8 cellular contexts compared by ENCODE assay signal in the genomic region with DNA sequence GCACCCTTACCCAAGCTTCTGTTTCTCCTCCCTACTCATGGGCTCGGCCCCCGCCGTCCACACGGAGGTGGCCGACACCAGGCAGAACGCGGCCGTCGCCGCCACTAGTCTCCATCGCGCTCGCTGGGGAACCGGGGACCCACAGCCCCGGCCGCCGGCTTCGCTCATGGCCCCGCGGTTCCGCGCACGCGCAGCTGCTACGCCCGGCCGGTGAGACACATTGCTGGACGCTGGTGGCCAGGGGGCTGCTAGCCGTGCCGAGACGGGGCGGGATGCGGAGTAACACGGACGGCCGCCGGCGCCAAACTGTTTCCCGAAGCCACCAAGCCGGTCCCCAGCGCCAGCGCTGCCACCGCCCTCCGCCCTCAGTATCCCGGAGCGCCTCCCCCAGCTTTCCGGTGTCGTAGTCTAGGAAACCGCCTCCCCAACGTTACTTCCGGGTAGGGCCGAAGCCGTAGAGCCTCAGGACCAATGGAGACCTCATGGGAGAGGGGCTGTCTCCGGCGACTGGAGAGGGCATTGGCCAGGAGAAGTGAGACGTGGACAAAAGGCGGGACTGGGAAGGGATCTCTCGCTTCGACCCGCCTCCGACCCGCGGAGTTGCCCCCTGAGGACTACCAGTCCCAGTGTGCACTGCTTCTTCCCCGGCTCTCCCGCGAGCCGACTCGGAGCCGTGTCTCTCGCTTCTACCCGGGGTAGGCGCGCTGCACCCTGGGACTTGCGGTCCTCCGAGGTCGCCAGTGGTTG. TPM values are rescaled to one million over a fixed set of nuclear protein-coding genes. Genes with fewer than 3 reads are reported as not detected.
DNase-seq lines count a peak whose midpoint lies in the region; ATAC-seq and TF ChIP-seq lines count a peak whose summit lies in the region.

A gene with protein sequence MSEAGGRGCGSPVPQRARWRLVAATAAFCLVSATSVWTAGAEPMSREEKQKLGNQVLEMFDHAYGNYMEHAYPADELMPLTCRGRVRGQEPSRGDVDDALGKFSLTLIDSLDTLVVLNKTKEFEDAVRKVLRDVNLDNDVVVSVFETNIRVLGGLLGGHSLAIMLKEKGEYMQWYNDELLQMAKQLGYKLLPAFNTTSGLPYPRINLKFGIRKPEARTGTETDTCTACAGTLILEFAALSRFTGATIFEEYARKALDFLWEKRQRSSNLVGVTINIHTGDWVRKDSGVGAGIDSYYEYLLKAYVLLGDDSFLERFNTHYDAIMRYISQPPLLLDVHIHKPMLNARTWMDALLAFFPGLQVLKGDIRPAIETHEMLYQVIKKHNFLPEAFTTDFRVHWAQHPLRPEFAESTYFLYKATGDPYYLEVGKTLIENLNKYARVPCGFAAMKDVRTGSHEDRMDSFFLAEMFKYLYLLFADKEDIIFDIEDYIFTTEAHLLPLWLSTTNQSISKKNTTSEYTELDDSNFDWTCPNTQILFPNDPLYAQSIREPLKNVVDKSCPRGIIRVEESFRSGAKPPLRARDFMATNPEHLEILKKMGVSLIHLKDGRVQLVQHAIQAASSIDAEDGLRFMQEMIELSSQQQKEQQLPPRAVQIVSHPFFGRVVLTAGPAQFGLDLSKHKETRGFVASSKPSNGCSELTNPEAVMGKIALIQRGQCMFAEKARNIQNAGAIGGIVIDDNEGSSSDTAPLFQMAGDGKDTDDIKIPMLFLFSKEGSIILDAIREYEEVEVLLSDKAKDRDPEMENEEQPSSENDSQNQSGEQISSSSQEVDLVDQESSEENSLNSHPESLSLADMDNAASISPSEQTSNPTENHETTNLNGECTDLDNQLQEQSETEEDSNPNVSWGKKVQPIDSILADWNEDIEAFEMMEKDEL (minus strand): TSS at position 380 of the 747 bp plus-strand sequence. CDS start 212 bp downstream, at position 168.

- H3K4me1 ChIP-seq in BLaER1, result peaks cover 18% of the 10 kb centered on the region

- no peaks in the 10 kb centered on the region for H4K20me1 ChIP-seq in BLaER1

- H3K9ac ChIP-seq in BLaER1, result peak within 1 kb of the TSS; percentile 85

- H3K36me3 Mint-ChIP-seq in activated CD4-positive, alpha-beta T cell treated with anti-CD3 and anti-CD28 coated beads, Interleukin-2, amount 10 ng/mL, durations not matched to agents 7 days and 5 days (ENCODE audit: low read depth), result peaks cover 9% of the 10 kb centered on the region

- no peaks in the 10 kb centered on the region for H3K27me3 ChIP-seq in BLaER1
- no peaks in the 10 kb centered on the region for H3K27me3 ChIP-seq in layer of hippocampus (ENCODE audit: control insufficient read depth, insufficient read depth, low read length)

- peaks cover 41% of the 10 kb centered on the region for H3K4me1 Mint-ChIP-seq in activated CD4-positive, alpha-beta T cell treated with anti-CD3 and anti-CD28 coated beads, Interleukin-2, amount 10 ng/mL, durations not matched to agents 7 days and 5 days

- ATAC-seq in GM19328 (IDR thresholded peaks at IDR 0.05; ENCODE audit: unreplicated experiment) (peak; percentile 95), HG03520 (IDR thresholded peaks at IDR 0.05; ENCODE audit: unreplicated experiment) (peak; percentile 91)

- no peaks in the 10 kb centered on the region for H3K9me3 Mint-ChIP-seq in activated CD4-positive, alpha-beta T cell treated with anti-CD3 and anti-CD28 coated beads, Interleukin-2, amount 10 ng/mL, durations not matched to agents 7 days and 5 days

- peak within 1 kb of the TSS; percentile 90 for H3K27ac Mint-ChIP-seq in activated CD4-positive, alpha-beta T cell treated with anti-CD3 and anti-CD28 coated beads, Interleukin-2, amount 10 ng/mL, durations not matched to agents 7 days and 5 days

- H3K4me3 Mint-ChIP-seq in activated CD4-positive, alpha-beta T cell treated with anti-CD3 and anti-CD28 coated beads, Interleukin-2, amount 10 ng/mL, durations not matched to agents 7 days and 5 days, result peak within 1 kb of the TSS; percentile 83

- H3K27ac ChIP-seq in BLaER1 (peak within 1 kb of the TSS; percentile 82), coronary artery (peak within 1 kb of the TSS; percentile 95 to 98), layer of hippocampus (ENCODE audit: low read depth, low read length) (peak within 1 kb of the TSS; percentile 93)

- H3K4me2 ChIP-seq in BLaER1, result peak within 1 kb of the TSS; percentile 81

- CTCF ChIA-PET in activated CD4-positive, alpha-beta T cell treated with anti-CD3 and anti-CD28 coated beads, Interleukin-2, amount 10 ng/mL, durations not matched to agents 7 days and 5 days (lab: Charles Lee), result interaction anchor here (0.7 to 1.3 kb wide), 4 partner anchors 19 to 743 kb away, joined by 3 to 4 read pairs (median 3); no protein-coding TSS in a partner anchor

- peaks cover 4% of the 10 kb centered on the region for H3K27me3 Mint-ChIP-seq in activated CD4-positive, alpha-beta T cell treated with anti-CD3 and anti-CD28 coated beads, Interleukin-2, amount 10 ng/mL, durations not matched to agents 7 days and 5 days

- H3K36me3 ChIP-seq in BLaER1, result no peaks in the 10 kb centered on the region

- DNase-seq in NCI-H69 (lab: John Stamatoyannopoulos, UW), result peak; percentile 100
- peak; percentile 98 for DNase-seq in activated CD4-positive, alpha-beta T cell treated with anti-CD3 and anti-CD28 coated beads, Interleukin-2, amount 10 ng/mL, durations not matched to agents 7 days and 5 days
- DNase-seq in coronary artery (ENCODE audit: low spot score), result peak; percentile 100
- peak; percentile 89 to 95 for DNase-seq in stimulated activated CD4-positive, alpha-beta T cell treated with anti-CD3 and anti-CD28 coated beads, Interleukin-1b, Interleukin-23, amount 100 ng/mL, for 4 hours (ENCODE audit: low read depth in 2 of 2)

- H3K9me3 ChIP-seq in BLaER1, result no peaks in the 10 kb centered on the region

- POLR2A ChIA-PET in activated CD4-positive, alpha-beta T cell treated with anti-CD3 and anti-CD28 coated beads, Interleukin-2, amount 10 ng/mL, durations not matched to agents 7 days and 5 days (lab: Charles Lee), result interaction anchor here (0.6 to 1.0 kb wide), 2 partner anchors 11 to 561 kb away, joined by 3 read pairs; no protein-coding TSS in a partner anchor

- TF ChIP-seq CTCF in coronary artery (IDR thresholded peaks at IDR 0.05), result no peak

- H3K4me3 ChIP-seq in BLaER1 (peak within 1 kb of the TSS; percentile 90), coronary artery (peak within 1 kb of the TSS; percentile 97)

RNA-seq across cellular contexts. Expression of the gene that starts here (rescaled TPM):
- total RNA-seq in activated CD4-positive, alpha-beta T cell treated with anti-CD3 and anti-CD28 coated beads, Interleukin-2, amount 10 ng/mL, durations not matched to agents 7 days and 5 days, result 10 to 100 TPM; 28.4 to 32.8 TPM

Comparison
In these comparisons a context has a peak if more than half of its experiments do, and no peak if none do; other contexts are left out.
1. Peak in every context shown above with its lines: DNase-seq, ATAC-seq, H3K4me3 ChIP-seq and H3K27ac ChIP-seq.